Comparison of ENCODE assay signal across 21 cellular contexts in genomic region chrX:109184506-109185139, GRCh38.
"Had no signal": no experiment of that assay in that cellular context is flagged by ENCODE, and none has a peak within 500 bp of the region (broad histone marks: within the 10 kb centered on the region; RNA-seq: fewer than 3 reads in every experiment).

No MANE protein-coding gene starts in this region.

- H3K27ac ChIP-seq: ascending aorta, left lung, sigmoid colon, thoracic aorta, upper lobe of right lung had no signal

- H3K27ac Mint-ChIP-seq: activated CD4-positive, alpha-beta T cell treated with anti-CD3 and anti-CD28 coated beads, Interleukin-2, amount 10 ng/mL, durations not matched to agents 7 days and 5 days; activated naive CD4-positive, alpha-beta T cell treated with anti-CD3 and anti-CD28 coated beads, Interleukin-2, amount 10 ng/mL, durations not matched to agents 7 days and 5 days; dendritic cell treated with granulocyte-macrophage colony-stimulating factor and Interleukin-4, amounts not matched to agents 40 ng/mL and 50 ng/mL, for 4 days; mesothelial cell of epicardium; nephron; stimulated activated effector memory CD8-positive, alpha-beta T cell treated with anti-CD3 and anti-CD28 coated beads, Interleukin-12 subunit alpha, Interleukin-12 subunit beta, amount 100 ng/mL, for 72 hours had no signal

- H3K27me3 Mint-ChIP-seq: activated CD4-positive, alpha-beta T cell treated with anti-CD3 and anti-CD28 coated beads, Interleukin-2, amount 10 ng/mL, durations not matched to agents 7 days and 5 days; activated naive CD4-positive, alpha-beta T cell treated with anti-CD3 and anti-CD28 coated beads, Interleukin-2, amount 10 ng/mL, durations not matched to agents 7 days and 5 days had no signal

- DNase-seq: activated CD4-positive, alpha-beta T cell treated with anti-CD3 and anti-CD28 coated beads, Interleukin-2, amount 10 ng/mL, durations not matched to agents 7 days and 5 days; activated CD8-positive, alpha-beta memory T cell treated with anti-CD3 and anti-CD28 coated beads, Interleukin-2, amount 50 U/mL, for 4 hours; activated effector memory CD4-positive, alpha-beta T cell treated with Interleukin-2 at 50 U/mL for 16 hours; activated naive CD4-positive, alpha-beta T cell treated with anti-CD3 and anti-CD28 coated beads, Interleukin-2, amount 10 ng/mL, durations not matched to agents 7 days and 5 days; activated T-cell treated with anti-CD3 and anti-CD28 coated beads, Interleukin-2, amount 50 U/mL, for 4 hours; effector memory CD4-positive, alpha-beta T cell; foreskin fibroblast; left lung; occipital lobe; posterior cingulate gyrus; sigmoid colon; stimulated activated CD4-positive, alpha-beta T cell treated with anti-CD3 and anti-CD28 coated beads, Interleukin-4, amount 100 ng/mL, for 24 hours; T1000; upper lobe of right lung had no signal

- H3K36me3 ChIP-seq: ascending aorta, left lung, sigmoid colon, thoracic aorta, upper lobe of right lung had no signal

- H3K9me3 ChIP-seq: ascending aorta, left lung, sigmoid colon, thoracic aorta, upper lobe of right lung had no signal

- H3K4me1 Mint-ChIP-seq: activated CD4-positive, alpha-beta T cell treated with anti-CD3 and anti-CD28 coated beads, Interleukin-2, amount 10 ng/mL, durations not matched to agents 7 days and 5 days; activated naive CD4-positive, alpha-beta T cell treated with anti-CD3 and anti-CD28 coated beads, Interleukin-2, amount 10 ng/mL, durations not matched to agents 7 days and 5 days; mesothelial cell of epicardium; nephron; stimulated activated effector memory CD8-positive, alpha-beta T cell treated with anti-CD3 and anti-CD28 coated beads, Interleukin-12 subunit alpha, Interleukin-12 subunit beta, amount 100 ng/mL, for 72 hours had no signal

- H3K4me1 ChIP-seq: ascending aorta, left lung, sigmoid colon, upper lobe of right lung had no signal

- H3K9me3 Mint-ChIP-seq: activated CD4-positive, alpha-beta T cell treated with anti-CD3 and anti-CD28 coated beads, Interleukin-2, amount 10 ng/mL, durations not matched to agents 7 days and 5 days; activated T-cell treated with anti-CD3 and anti-CD28 coated beads, Interleukin-2, amount 50 U/mL, for 4 hours; mesothelial cell of epicardium; nephron had no signal

- H3K4me3 Mint-ChIP-seq: activated CD4-positive, alpha-beta T cell treated with anti-CD3 and anti-CD28 coated beads, Interleukin-2, amount 10 ng/mL, durations not matched to agents 7 days and 5 days; activated naive CD4-positive, alpha-beta T cell treated with anti-CD3 and anti-CD28 coated beads, Interleukin-2, amount 10 ng/mL, durations not matched to agents 7 days and 5 days; activated T-cell treated with anti-CD3 and anti-CD28 coated beads, Interleukin-2, amount 50 U/mL, for 4 hours; dendritic cell treated with granulocyte-macrophage colony-stimulating factor and Interleukin-4, amounts not matched to agents 40 ng/mL and 50 ng/mL, for 4 days; mesothelial cell of epicardium; nephron; stimulated activated effector memory CD8-positive, alpha-beta T cell treated with anti-CD3 and anti-CD28 coated beads, Interleukin-12 subunit alpha, Interleukin-12 subunit beta, amount 100 ng/mL, for 72 hours had no signal

- H3K27me3 ChIP-seq: ascending aorta, left lung, sigmoid colon, upper lobe of right lung had no signal

- H3K4me3 ChIP-seq: ascending aorta, left lung, sigmoid colon, thoracic aorta, upper lobe of right lung had no signal

- H3K36me3 Mint-ChIP-seq: activated naive CD4-positive, alpha-beta T cell treated with anti-CD3 and anti-CD28 coated beads, Interleukin-2, amount 10 ng/mL, durations not matched to agents 7 days and 5 days; mesothelial cell of epicardium; stimulated activated effector memory CD8-positive, alpha-beta T cell treated with anti-CD3 and anti-CD28 coated beads, Interleukin-12 subunit alpha, Interleukin-12 subunit beta, amount 100 ng/mL, for 72 hours had no signal

- ATAC-seq: activated CD4-positive, CD25-positive, alpha-beta regulatory T cell treated with anti-CD3 and anti-CD28 coated beads, Interleukin-2, amount 50 U/mL, for 24 hours; activated T-cell treated with anti-CD3 and anti-CD28 coated beads, Interleukin-2, amount 50 U/mL, for 4 hours; left lung; stimulated activated effector memory CD8-positive, alpha-beta T cell treated with anti-CD3 and anti-CD28 coated beads, Interleukin-12 subunit alpha, Interleukin-12 subunit beta, amount 100 ng/mL, for 72 hours; upper lobe of right lung had no signal
